In genomic region chr6:158377866-158378265, GRCh38 we compare ENCODE assay signal across 9 cellular contexts.
DNase-seq lines count a peak whose midpoint lies in the region; ATAC-seq, FAIRE-seq and TF ChIP-seq lines count a peak whose summit lies in the region.
"Had no signal": no experiment of that assay in that cellular context is flagged by ENCODE, and none has a peak within 500 bp of the region (broad histone marks: within the 10 kb centered on the region; RNA-seq: fewer than 3 reads in every experiment).

No MANE protein-coding gene starts in this region.

- peak overlapping the region; percentile 39 for H2BK5ac ChIP-seq in IMR-90 (ENCODE audit: low read depth, low read length, poor library complexity, severe bottlenecking)

- H3K27ac ChIP-seq in IMR-90 (ENCODE audit: insufficient read depth, low read length) (peak overlapping the region; percentile 60; the same call in 1 of the 2 replicates), keratinocyte (ENCODE audit: control insufficient read depth, insufficient read depth, low read length) (peak overlapping the region; percentile 51)

- H2BK120ac ChIP-seq in IMR-90 (ENCODE audit: low read depth, low read length) = no peak overlapping the region

- H3K36me3 ChIP-seq in IMR-90 (ENCODE audit: control insufficient read depth, insufficient read depth, low read length) = no peaks in the 10 kb centered on the region
- no peaks in the 10 kb centered on the region for H3K36me3 ChIP-seq in keratinocyte (ENCODE audit: control insufficient read depth in 2 of 2, extremely low read depth in 1 of 2, insufficient read depth in 2 of 2, low read length in 2 of 2)

- peaks cover 62% of the 10 kb centered on the region for H3K4me1 Mint-ChIP-seq in MCF 10A (ENCODE audit: insufficient read depth, unreplicated experiment)
- peaks cover 40 to 42% of the 10 kb centered on the region in 2 donors for H3K4me1 Mint-ChIP-seq in stimulated activated naive B cell treated with anti-CD40 and anti-IgM and Interleukin-4, amounts not matched to agents 10 μg/mL and 1 μg/mL and 100 μg/mL, for 72 hours
- no peaks in the 10 kb centered on the region for H3K4me1 Mint-ChIP-seq in activated naive CD8-positive, alpha-beta T cell treated with anti-CD3 and anti-CD28 coated beads, Interleukin-2, amount 50 U/mL, for 24 hours
- H3K4me1 Mint-ChIP-seq: activated CD8-positive, alpha-beta memory T cell treated with anti-CD3 and anti-CD28 coated beads, Interleukin-2, amount 10 ng/mL, durations not matched to agents 7 days and 5 days had no signal

- H3K9me3 Mint-ChIP-seq in MCF 10A (ENCODE audit: unreplicated experiment) = no peaks in the 10 kb centered on the region
- no peaks in the 10 kb centered on the region for H3K9me3 Mint-ChIP-seq in stimulated activated naive B cell treated with anti-CD40 and anti-IgM and Interleukin-4, amounts not matched to agents 10 μg/mL and 1 μg/mL and 100 μg/mL, for 72 hours
- H3K9me3 Mint-ChIP-seq in activated naive CD8-positive, alpha-beta T cell treated with anti-CD3 and anti-CD28 coated beads, Interleukin-2, amount 50 U/mL, for 24 hours = no peaks in the 10 kb centered on the region

- H3K4me3 ChIP-seq in IMR-90 (ENCODE audit: insufficient read depth, low read depth, low read length) (no peak overlapping the region), keratinocyte (ENCODE audit: control insufficient read depth in 2 of 3, extremely low read depth in 1 of 3, insufficient read depth in 2 of 3, low read depth in 1 of 3, low read length in 3 of 3) (no peak overlapping the region)

- 0 out of 2 replicates have a peak overlapping the region, but pooled peaks have one; percentile 16 for H3K9ac ChIP-seq in IMR-90 (ENCODE audit: low read depth, low read length)
- no peak overlapping the region for H3K9ac ChIP-seq in keratinocyte (ENCODE audit: control insufficient read depth, extremely low read depth, insufficient read depth, low read length)

- H3K14ac ChIP-seq in IMR-90 (replicated peaks; ENCODE audit: low read depth, low read length) = peak overlapping the region; percentile 39

- TF ChIP-seq POLR2A in IMR-90 (IDR thresholded peaks at IDR 0.05; ENCODE audit: low read depth, low read length) = no peak

- no peaks in the 10 kb centered on the region for H3K27me3 Mint-ChIP-seq in MCF 10A (ENCODE audit: insufficient read depth, unreplicated experiment)
- H3K27me3 Mint-ChIP-seq in stimulated activated naive B cell treated with anti-CD40 and anti-IgM and Interleukin-4, amounts not matched to agents 10 μg/mL and 1 μg/mL and 100 μg/mL, for 72 hours = no peaks in the 10 kb centered on the region
- H3K27me3 Mint-ChIP-seq in activated naive CD8-positive, alpha-beta T cell treated with anti-CD3 and anti-CD28 coated beads, Interleukin-2, amount 50 U/mL, for 24 hours = no peaks in the 10 kb centered on the region
- H3K27me3 Mint-ChIP-seq: activated CD8-positive, alpha-beta memory T cell treated with anti-CD3 and anti-CD28 coated beads, Interleukin-2, amount 10 ng/mL, durations not matched to agents 7 days and 5 days had no signal

- H3K79me2 ChIP-seq in keratinocyte (ENCODE audit: control insufficient read depth, insufficient read depth, low read length) = peaks cover 9% of the 10 kb centered on the region

- H3K4me1 ChIP-seq in IMR-90 (ENCODE audit: control insufficient read depth, insufficient read depth, low read length) = peaks cover 7% of the 10 kb centered on the region; the same call in 1 of the 2 replicates
- H3K4me1 ChIP-seq in keratinocyte (ENCODE audit: control insufficient read depth, extremely low read depth, insufficient read depth, low read length) = peaks cover 54% of the 10 kb centered on the region

- peak overlapping the region; percentile 46 for H3K4me3 Mint-ChIP-seq in MCF 10A (ENCODE audit: unreplicated experiment)
- H3K4me3 Mint-ChIP-seq in stimulated activated naive B cell treated with anti-CD40 and anti-IgM and Interleukin-4, amounts not matched to agents 10 μg/mL and 1 μg/mL and 100 μg/mL, for 72 hours = no peak overlapping the region
- H3K4me3 Mint-ChIP-seq in activated naive CD8-positive, alpha-beta T cell treated with anti-CD3 and anti-CD28 coated beads, Interleukin-2, amount 50 U/mL, for 24 hours = no peak overlapping the region
- H3K4me3 Mint-ChIP-seq: activated CD8-positive, alpha-beta memory T cell treated with anti-CD3 and anti-CD28 coated beads, Interleukin-2, amount 10 ng/mL, durations not matched to agents 7 days and 5 days had no signal

- peaks cover 12% of the 10 kb centered on the region; the same call in 1 of the 2 replicates for H4K20me1 ChIP-seq in IMR-90 (ENCODE audit: insufficient read depth, low read length)
- H4K20me1 ChIP-seq in keratinocyte (ENCODE audit: control insufficient read depth, extremely low read depth, insufficient read depth, low read length) = no peaks in the 10 kb centered on the region

- peaks cover 8% of the 10 kb centered on the region for H3K9me1 ChIP-seq in IMR-90 (ENCODE audit: insufficient read depth, low read length)
- H3K9me1 ChIP-seq in keratinocyte (ENCODE audit: control insufficient read depth, extremely low read depth, insufficient read depth, low read length) = peaks cover 3% of the 10 kb centered on the region

- 26% methylated on average over 3 of the region's 4 CpGs; no CpG with 5 or more reads in 1 of the 2 experiments for WGBS in IMR-90 (ENCODE audit: extremely low coverage in 2 of 2, insufficient read length in 1 of 2), 2 experiments

- H2BK15ac ChIP-seq in IMR-90 (ENCODE audit: low read depth, low read length) = no peak overlapping the region

- peaks cover 13 to 43% of the 10 kb centered on the region in 2 experiments; a peak in 3 of 4 replicates for H3K79me1 ChIP-seq in IMR-90 (ENCODE audit: low read depth in 1 of 2, low read length in 2 of 2)

- CTCF ChIA-PET in IMR-90 (lab: Yijun Ruan, JAX) (interaction anchor here (0.6 kb wide), 1 partner anchor 190 kb away, joined by 3 read pairs; no protein-coding TSS in a partner anchor), MCF 10A (lab: Yijun Ruan, JAX) (interaction anchor here (1.1 kb wide), 1 partner anchor 164 kb away, joined by 3 read pairs; no protein-coding TSS in a partner anchor)

- H4K8ac ChIP-seq in IMR-90 (ENCODE audit: low read depth in 2 of 2, low read length in 2 of 2) = peak overlapping the region in 1 of 2 experiments; percentile 54; a peak in 2 of 4 replicates

- ATAC-seq in IMR-90 (ENCODE audit: low read depth) = peak; percentile 98
- no peak for ATAC-seq in stimulated activated naive B cell treated with anti-CD40 and anti-IgM and Interleukin-4, amounts not matched to agents 10 μg/mL and 1 μg/mL and 100 μg/mL, for 72 hours (replicated peaks)
- ATAC-seq in activated naive CD8-positive, alpha-beta T cell treated with anti-CD3 and anti-CD28 coated beads, Interleukin-2, amount 50 U/mL, for 24 hours = no peak
- ATAC-seq: activated CD8-positive, alpha-beta memory T cell treated with anti-CD3 and anti-CD28 coated beads, Interleukin-2, amount 10 ng/mL, durations not matched to agents 7 days and 5 days had no signal

- FAIRE-seq in keratinocyte (lab: Jason Lieb, UNC) = peak; percentile 94

- no peak overlapping the region for H3K4me2 ChIP-seq in IMR-90 (ENCODE audit: low read depth, low read length)
- peak overlapping the region; percentile 25 for H3K4me2 ChIP-seq in keratinocyte (ENCODE audit: control insufficient read depth, extremely low read depth, insufficient read depth, low read depth, low read length)

- H2AFZ ChIP-seq in IMR-90 (replicated peaks; ENCODE audit: low read length, poor library complexity) (peak overlapping the region; percentile 19), keratinocyte (ENCODE audit: control insufficient read depth, low read length) (no peak overlapping the region)

- DNase-seq in IMR-90 (peak; percentile 77), MCF 10A (ENCODE audit: unreplicated experiment) (peak; percentile 77), keratinocyte (ENCODE audit: low read depth, low spot score) (peak; percentile 71), SKM-1 (lab: John Stamatoyannopoulos, UW; ENCODE audit: unreplicated experiment) (no peak), OCI-M1 (lab: John Stamatoyannopoulos, UW) (no peak)
- DNase-seq in stimulated activated naive B cell treated with anti-CD40 and anti-IgM and Interleukin-4, amounts not matched to agents 10 μg/mL and 1 μg/mL and 100 μg/mL, for 72 hours = no peak
- DNase-seq in activated naive CD8-positive, alpha-beta T cell treated with anti-CD3 and anti-CD28 coated beads, Interleukin-2, amount 50 U/mL, for 24 hours = no peak
- DNase-seq: activated CD8-positive, alpha-beta memory T cell treated with anti-CD3 and anti-CD28 coated beads, Interleukin-2, amount 10 ng/mL, durations not matched to agents 7 days and 5 days; NCI-H345 had no signal

- dilution Hi-C loops in IMR-90 (cut with HindIII; ENCODE audit: low sequenced_read_pairs, unreplicated experiment) (no loop called here), keratinocyte (cut with MboI; ENCODE audit: extremely low pct_ligation_motif_present, low sequenced_read_pairs) (no loop called here)

- H3K56ac ChIP-seq in IMR-90 (ENCODE audit: extremely low read depth, insufficient read depth, low read length) = no peak overlapping the region

- no peaks in the 10 kb centered on the region for H3K36me3 Mint-ChIP-seq in MCF 10A (ENCODE audit: insufficient read depth, unreplicated experiment)
- peaks cover 2 to 8% of the 10 kb centered on the region in 2 donors for H3K36me3 Mint-ChIP-seq in stimulated activated naive B cell treated with anti-CD40 and anti-IgM and Interleukin-4, amounts not matched to agents 10 μg/mL and 1 μg/mL and 100 μg/mL, for 72 hours
- no peaks in the 10 kb centered on the region for H3K36me3 Mint-ChIP-seq in activated naive CD8-positive, alpha-beta T cell treated with anti-CD3 and anti-CD28 coated beads, Interleukin-2, amount 50 U/mL, for 24 hours (ENCODE audit: low read depth)
- H3K36me3 Mint-ChIP-seq: activated CD8-positive, alpha-beta memory T cell treated with anti-CD3 and anti-CD28 coated beads, Interleukin-2, amount 10 ng/mL, durations not matched to agents 7 days and 5 days had no signal

- BruUV-seq in IMR-90 (replicated peaks; lab: Mats Ljungman, UMichigan) (no TSS peak), MCF 10A (replicated peaks; lab: Mats Ljungman, UMichigan) (no TSS peak)

- H3K18ac ChIP-seq in IMR-90 (ENCODE audit: low read depth, low read length) = peak overlapping the region; percentile 12

- peak overlapping the region; percentile 5; the same call in 1 of the 2 replicates for H2AK5ac ChIP-seq in IMR-90 (ENCODE audit: low read depth, low read length)

- no peaks in the 10 kb centered on the region for H3K27me3 ChIP-seq in IMR-90 (ENCODE audit: control insufficient read depth, insufficient read depth, low read length)
- no peaks in the 10 kb centered on the region for H3K27me3 ChIP-seq in keratinocyte (ENCODE audit: control insufficient read depth, extremely low read depth, insufficient read depth, low read length)

- H3K4ac ChIP-seq in IMR-90 (ENCODE audit: low read depth, low read length) = peak overlapping the region; percentile 12; the same call in 1 of the 2 replicates

- intact Hi-C loops in IMR-90 (cut with micrococcal nuclease) (no loop called here), MCF 10A (cut with micrococcal nuclease) (no loop called here)

- POLR2A ChIA-PET in IMR-90 (lab: Charles Lee; ENCODE audit: unreplicated experiment) = no interaction called here
- POLR2A ChIA-PET in MCF 10A (lab: Yijun Ruan, JAX) = interaction anchor here (0.6 to 1.8 kb wide), 15 partner anchors 9 to 239 kb away, joined by 3 to 12 read pairs (median 4); no protein-coding TSS in a partner anchor

- peak overlapping the region; percentile 36; the same call in 1 of the 2 replicates for H4K5ac ChIP-seq in IMR-90 (ENCODE audit: low read depth, low read length)

- H2AK9ac ChIP-seq in IMR-90 (replicated peaks; ENCODE audit: low read depth, low read length, poor library complexity) = no peak overlapping the region

- no peak overlapping the region for H2BK20ac ChIP-seq in IMR-90 (ENCODE audit: low read depth, low read length)

- H3K9me3 ChIP-seq in IMR-90 (ENCODE audit: control insufficient read depth, insufficient read depth, low read length) (no peaks in the 10 kb centered on the region), keratinocyte (ENCODE audit: control insufficient read depth, low read depth, low read length) (no peaks in the 10 kb centered on the region)

- peak overlapping the region; percentile 87 for H3K27ac Mint-ChIP-seq in MCF 10A (ENCODE audit: low read depth, unreplicated experiment)
- peak overlapping the region; percentile 45 for H3K27ac Mint-ChIP-seq in stimulated activated naive B cell treated with anti-CD40 and anti-IgM and Interleukin-4, amounts not matched to agents 10 μg/mL and 1 μg/mL and 100 μg/mL, for 72 hours
- no peak overlapping the region for H3K27ac Mint-ChIP-seq in activated naive CD8-positive, alpha-beta T cell treated with anti-CD3 and anti-CD28 coated beads, Interleukin-2, amount 50 U/mL, for 24 hours
- H3K27ac Mint-ChIP-seq: activated CD8-positive, alpha-beta memory T cell treated with anti-CD3 and anti-CD28 coated beads, Interleukin-2, amount 10 ng/mL, durations not matched to agents 7 days and 5 days had no signal

- TF ChIP-seq RAD21 in IMR-90 (IDR thresholded peaks at IDR 0.05; ENCODE audit: low read length) = no peak

- H4K91ac ChIP-seq in IMR-90 (ENCODE audit: insufficient read depth, low read depth, low read length) = peak overlapping the region; percentile 45; the same call in 1 of the 2 replicates

- no peak for TF ChIP-seq CTCF in IMR-90 (conservative IDR thresholded peaks at IDR 0.05; ENCODE audit: low read depth, low read length)
- TF ChIP-seq CTCF in MCF 10A (IDR thresholded peaks at IDR 0.05; ENCODE audit: unreplicated experiment) = no peak
- no peak for TF ChIP-seq CTCF in keratinocyte (optimal IDR thresholded peaks at IDR 0.05 in 1 of 3, IDR thresholded peaks at IDR 0.05 in 1 of 3, conservative IDR thresholded peaks at IDR 0.05 in 1 of 3; ENCODE audit: extremely low read depth in 1 of 3, insufficient read depth in 2 of 3, low read length in 3 of 3)

- H3K23ac ChIP-seq in IMR-90 (ENCODE audit: low read depth, low read length) = peak overlapping the region; percentile 39; the same call in 1 of the 2 replicates

- in situ Hi-C loops in IMR-90 (cut with MboI; ENCODE audit: low sequenced_read_pairs) = no loop called here

Comparison
In these comparisons a context has a peak if more than half of its experiments do, and no peak if none do; other contexts are left out.
1. DNase-seq: peak in IMR-90 (single experiment), MCF 10A (single experiment) and keratinocyte (single experiment); none in stimulated activated naive B cell treated with anti-CD40 and anti-IgM and Interleukin-4, amounts not matched to agents 10 μg/mL and 1 μg/mL and 100 μg/mL, for 72 hours (single experiment), SKM-1 (single experiment), activated naive CD8-positive, alpha-beta T cell treated with anti-CD3 and anti-CD28 coated beads, Interleukin-2, amount 50 U/mL, for 24 hours (single experiment) and OCI-M1 (single experiment).